Comparison of ENCODE assay signal across 21 cellular contexts in the genomic region with DNA sequence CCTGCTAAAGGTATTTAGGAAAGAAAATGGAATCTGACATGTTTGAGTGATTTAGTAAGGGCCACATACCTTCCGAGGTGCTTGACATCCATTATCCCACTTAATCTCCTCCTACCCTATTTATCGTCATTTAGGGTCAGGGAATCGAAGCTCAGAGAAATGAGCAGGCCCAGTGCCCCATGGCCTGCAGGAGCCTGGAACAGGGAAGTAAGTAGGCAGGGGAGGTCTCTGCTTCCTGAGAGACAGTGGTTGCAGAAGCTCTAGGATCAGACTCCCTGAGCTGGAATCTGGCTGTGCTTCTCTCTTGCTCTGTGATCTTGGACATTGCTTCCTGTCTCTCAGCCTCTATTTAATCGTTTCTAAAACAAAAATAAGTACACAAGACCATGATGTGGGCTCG.
"Had no signal": no experiment of that assay in that cellular context is flagged by ENCODE, and none has a peak within 500 bp of the region (broad histone marks: within the 10 kb centered on the region; RNA-seq: fewer than 3 reads in every experiment).

No MANE protein-coding gene starts in this region.

- H3K4me1 ChIP-seq: breast epithelium, colonic mucosa, heart left ventricle, psoas muscle, testis, upper lobe of left lung had no signal

- H3K9me3 ChIP-seq: colonic mucosa, mucosa of descending colon, ovary, psoas muscle, testis had no signal

- H3K36me3 Mint-ChIP-seq: activated naive CD8-positive, alpha-beta T cell treated with anti-CD3 and anti-CD28 coated beads for 36 hours; naive thymus-derived CD4-positive, alpha-beta T cell; stimulated activated memory B cell treated with anti-CD40 and anti-IgM and Interleukin-4, amounts not matched to agents 10 μg/mL and 1 μg/mL and 100 μg/mL, for 72 hours had no signal

- H3K36me3 ChIP-seq: breast epithelium, colonic mucosa, heart left ventricle, ovary, upper lobe of left lung had no signal

- H3K4me1 Mint-ChIP-seq: activated naive CD8-positive, alpha-beta T cell treated with anti-CD3 and anti-CD28 coated beads for 36 hours; naive thymus-derived CD4-positive, alpha-beta T cell; stimulated activated memory B cell treated with anti-CD40 and anti-IgM and Interleukin-4, amounts not matched to agents 10 μg/mL and 1 μg/mL and 100 μg/mL, for 72 hours had no signal

- ATAC-seq: naive thymus-derived CD4-positive, alpha-beta T cell; psoas muscle; right cardiac atrium; stimulated activated memory B cell treated with anti-CD40 and anti-IgM and Interleukin-4, amounts not matched to agents 10 μg/mL and 1 μg/mL and 100 μg/mL, for 72 hours; WTC11 had no signal

- DNase-seq: activated naive CD4-positive, alpha-beta T cell; activated naive CD8-positive, alpha-beta T cell treated with anti-CD3 and anti-CD28 coated beads for 36 hours; activated T-cell treated with anti-CD3 and anti-CD28 coated beads, Interleukin-2, amount 50 U/mL, for 1 hour; colonic mucosa; heart left ventricle; left cardiac atrium; mucosa of descending colon; naive thymus-derived CD4-positive, alpha-beta T cell; ovary; psoas muscle; right cardiac atrium; stimulated activated CD4-positive, alpha-beta T cell treated with anti-CD3 and anti-CD28 coated beads, Interleukin-2, amount 100 ng/mL, for 24 hours; T-helper 9 cell; testis had no signal

- H3K4me3 ChIP-seq: breast epithelium, colonic mucosa, heart left ventricle, mucosa of descending colon, ovary, psoas muscle, skin epidermis, testis, upper lobe of left lung had no signal

- H3K4me3 Mint-ChIP-seq: activated naive CD8-positive, alpha-beta T cell treated with anti-CD3 and anti-CD28 coated beads for 36 hours; naive thymus-derived CD4-positive, alpha-beta T cell; stimulated activated memory B cell treated with anti-CD40 and anti-IgM and Interleukin-4, amounts not matched to agents 10 μg/mL and 1 μg/mL and 100 μg/mL, for 72 hours; WTC11 had no signal

- H3K27ac Mint-ChIP-seq: activated naive CD8-positive, alpha-beta T cell treated with anti-CD3 and anti-CD28 coated beads for 36 hours; activated T-helper 2 cell treated with anti-CD3 and anti-CD28 coated beads, Interferon-gamma antibody, Interleukin-2, Interleukin-4, amounts not matched to agents 10 μg/mL and 5 μg/mL and 100 μg/mL, durations not matched to agents 14 hours and 24 hours and 36 hours; naive thymus-derived CD4-positive, alpha-beta T cell; stimulated activated memory B cell treated with anti-CD40 and anti-IgM and Interleukin-4, amounts not matched to agents 10 μg/mL and 1 μg/mL and 100 μg/mL, for 72 hours; WTC11 had no signal

- H3K27me3 ChIP-seq: colonic mucosa, ovary, testis, upper lobe of left lung had no signal

- H3K27me3 Mint-ChIP-seq: activated naive CD8-positive, alpha-beta T cell treated with anti-CD3 and anti-CD28 coated beads for 36 hours; stimulated activated memory B cell treated with anti-CD40 and anti-IgM and Interleukin-4, amounts not matched to agents 10 μg/mL and 1 μg/mL and 100 μg/mL, for 72 hours had no signal

- H3K27ac ChIP-seq: colonic mucosa, epithelial cell of prostate, ovary, psoas muscle, testis, upper lobe of left lung had no signal
